23 cellular contexts compared by ENCODE assay signal in the genomic region with DNA sequence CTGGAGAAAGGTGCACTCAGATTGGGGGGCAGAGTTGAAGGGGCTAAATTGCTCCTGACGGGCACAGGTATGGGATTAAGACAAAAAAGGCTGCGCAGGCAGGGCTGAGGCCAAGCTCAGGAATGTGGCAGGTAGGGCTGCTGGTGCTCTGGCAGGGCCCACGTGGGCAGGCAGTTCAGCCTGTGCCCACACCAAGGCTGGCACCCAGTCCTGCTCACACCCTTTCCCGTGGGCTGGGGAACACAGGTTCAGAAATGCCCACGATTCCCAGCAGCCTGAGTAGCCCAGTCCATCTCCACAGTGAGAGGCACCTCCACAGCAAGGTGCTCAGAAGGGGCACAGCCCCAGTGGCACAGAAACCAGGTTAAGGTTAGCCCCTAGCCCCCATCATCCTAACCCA. TPM values are rescaled to one million over a fixed set of nuclear protein-coding genes. Genes with fewer than 3 reads are reported as not detected.
DNase-seq lines count a peak whose midpoint lies in the region; ATAC-seq, FAIRE-seq and TF ChIP-seq lines count a peak whose summit lies in the region.
"Had no signal": no experiment of that assay in that cellular context is flagged by ENCODE, and none has a peak within 500 bp of the region (broad histone marks: within the 10 kb centered on the region; RNA-seq: fewer than 3 reads in every experiment).

No MANE protein-coding gene starts in this region.

- H3K4me1 ChIP-seq in A549 (peaks cover 21% of the 10 kb centered on the region), esophagus squamous epithelium (peaks cover 19 to 84% (median 54%) of the 10 kb centered on the region in 3 donors), psoas muscle (peaks cover 68% of the 10 kb centered on the region)

- TF ChIP-seq EP300 in A549 (IDR thresholded peaks at IDR 0.05) = no peak

- no peaks in the 10 kb centered on the region for H3K36me3 Mint-ChIP-seq in mesothelial cell of epicardium
- H3K36me3 Mint-ChIP-seq in natural killer cell = no peaks in the 10 kb centered on the region

- TF ChIP-seq POLR2A in A549 (IDR thresholded peaks at IDR 0.05; ENCODE audit: low read length) = no peak
- no peak for TF ChIP-seq POLR2A in esophagus squamous epithelium (IDR thresholded peaks at IDR 0.05)
- TF ChIP-seq POLR2A in erythroblast (IDR thresholded peaks at IDR 0.05; ENCODE audit: low read length) = no peak

- H3K27ac Mint-ChIP-seq in mesothelial cell of epicardium (no peak overlapping the region), natural killer cell (no peak overlapping the region)
- H3K27ac Mint-ChIP-seq: activated CD4-positive, alpha-beta T cell treated with anti-CD3 and anti-CD28 coated beads for 36 hours; activated T-helper 2 cell treated with anti-CD3 and anti-CD28 coated beads, Interferon-gamma antibody, Interleukin-2, Interleukin-4, amounts not matched to agents 10 μg/mL and 5 μg/mL and 100 μg/mL, durations not matched to agents 14 hours and 24 hours and 36 hours had no signal

- POLR2A ChIA-PET in A549 (lab: Yijun Ruan, JAX) = no interaction called here

- no peak overlapping the region for H3K27ac ChIP-seq in A549
- peak overlapping the region; percentile 28 to 69 (median 39) for H3K27ac ChIP-seq in esophagus squamous epithelium
- peak overlapping the region; percentile 21 for H3K27ac ChIP-seq in psoas muscle
- H3K27ac ChIP-seq: foreskin keratinocyte had no signal

- no peaks in the 10 kb centered on the region for H3K9me3 Mint-ChIP-seq in mesothelial cell of epicardium
- no peaks in the 10 kb centered on the region for H3K9me3 Mint-ChIP-seq in natural killer cell
- H3K9me3 Mint-ChIP-seq: activated T-helper 2 cell treated with anti-CD3 and anti-CD28 coated beads, Interferon-gamma antibody, Interleukin-2, Interleukin-4, amounts not matched to agents 10 μg/mL and 5 μg/mL and 100 μg/mL, durations not matched to agents 14 hours and 24 hours and 36 hours; CD8-positive, alpha-beta T cell; naive thymus-derived CD8-positive, alpha-beta T cell had no signal

- CTCF ChIA-PET in A549 (lab: Yijun Ruan, JAX) = interaction anchor here (1.0 to 33.5 kb wide), 5 partner anchors 13 to 241 kb away, joined by 4 to 1202 read pairs (median 17); no protein-coding TSS in a partner anchor

- H3K27me3 Mint-ChIP-seq in mesothelial cell of epicardium (ENCODE audit: low read depth) (no peaks in the 10 kb centered on the region), natural killer cell (ENCODE audit: low read depth in 2 of 2) (no peaks in the 10 kb centered on the region)
- H3K27me3 Mint-ChIP-seq: activated CD4-positive, alpha-beta T cell treated with anti-CD3 and anti-CD28 coated beads for 36 hours; naive thymus-derived CD8-positive, alpha-beta T cell had no signal

- intact Hi-C loops in esophagus squamous epithelium (cut with DNase I) (no loop called here), psoas muscle (cut with DNase I) (loop anchor here in 1 of 2 donors (5.0 to 10.0 kb wide), 2 partner anchors 104 to 177 kb away; partner anchors contain the start of genes PPY and TMEM101), natural killer cell (cut with micrococcal nuclease) (no loop called here)

- TF ChIP-seq CTCF in A549 (IDR thresholded peaks at IDR 0.05) = no peak
- no peak for TF ChIP-seq CTCF in esophagus squamous epithelium (IDR thresholded peaks at IDR 0.05)
- no peak for TF ChIP-seq CTCF in psoas muscle (IDR thresholded peaks at IDR 0.05)
- TF ChIP-seq CTCF in mesothelial cell of epicardium (IDR thresholded peaks at IDR 0.05; ENCODE audit: unreplicated experiment) = no peak
- TF ChIP-seq CTCF in natural killer cell (IDR thresholded peaks at IDR 0.05) = no peak

- H3K9me3 ChIP-seq in A549 (no peaks in the 10 kb centered on the region), esophagus squamous epithelium (no peaks in the 10 kb centered on the region), psoas muscle (no peaks in the 10 kb centered on the region)

- ATAC-seq in A549 (no peak), psoas muscle (no peak), natural killer cell (no peak)
- ATAC-seq: activated CD4-positive, alpha-beta T cell treated with anti-CD3 and anti-CD28 coated beads for 36 hours; CD8-positive, alpha-beta T cell; foreskin keratinocyte; K562; naive thymus-derived CD8-positive, alpha-beta T cell had no signal

- FAIRE-seq in A549 (lab: Jason Lieb, UNC) (no peak), HTR-8/SVneo (lab: Jason Lieb, UNC) (peak; percentile 54)
- FAIRE-seq: bronchial epithelial cell, endothelial cell of umbilical vein, GM12891, K562 had no signal

- H3K4me2 ChIP-seq in A549 = no peak overlapping the region

- peaks cover 17% of the 10 kb centered on the region for H3K4me1 Mint-ChIP-seq in mesothelial cell of epicardium
- peaks cover 20 to 35% of the 10 kb centered on the region in 2 donors for H3K4me1 Mint-ChIP-seq in natural killer cell

- no peak for TF ChIP-seq RAD21 in A549 (conservative IDR thresholded peaks at IDR 0.05 in 1 of 2, IDR thresholded peaks at IDR 0.05 in 1 of 2)

- H3K4me3 Mint-ChIP-seq in mesothelial cell of epicardium (no peak overlapping the region), natural killer cell (no peak overlapping the region)
- H3K4me3 Mint-ChIP-seq: activated CD4-positive, alpha-beta T cell treated with anti-CD3 and anti-CD28 coated beads for 36 hours; CD8-positive, alpha-beta T cell had no signal

- H3K27me3 ChIP-seq in esophagus squamous epithelium = no peaks in the 10 kb centered on the region
- no peaks in the 10 kb centered on the region for H3K27me3 ChIP-seq in psoas muscle (ENCODE audit: insufficient read depth in 3 of 3, low read length in 2 of 3)

- no peak overlapping the region for H3K4me3 ChIP-seq in A549
- H3K4me3 ChIP-seq in esophagus squamous epithelium = no peak overlapping the region
- no peak overlapping the region for H3K4me3 ChIP-seq in psoas muscle
- H3K4me3 ChIP-seq: K562 had no signal

- WGBS in A549 (ENCODE audit: missing lambda C conversion rate) = 67% methylated on average over 5 of the region's 5 CpGs
- whole genome bisulfite sequencing in esophagus squamous epithelium, 2 donors = 15 to 37% methylated on average over 3 to 5 of the region's 5 CpGs
- WGBS in psoas muscle, 3 donors = 40 to 64% (median 49%) methylated on average over 5 of the region's 5 CpGs

- DNase-seq in A549 (ENCODE audit: low read depth in 1 of 2, low spot score in 1 of 2) = no peak
- no peak for DNase-seq in HTR-8/SVneo (ENCODE audit: insufficient read length, low spot score)
- no peak for DNase-seq in esophagus squamous epithelium (lab: John Stamatoyannopoulos, UW)
- DNase-seq in psoas muscle = no peak
- no peak for DNase-seq in erythroblast (lab: John Stamatoyannopoulos, UW)
- no peak for DNase-seq in mesothelial cell of epicardium (ENCODE audit: low spot score in 2 of 2, unreplicated experiment in 2 of 2)
- no peak for DNase-seq in natural killer cell
- no peak for DNase-seq in GDM1 (lab: John Stamatoyannopoulos, UW)
- DNase-seq: activated CD4-positive, alpha-beta T cell treated with anti-CD3 and anti-CD28 coated beads for 36 hours; CD8-positive, alpha-beta T cell; cortex of kidney; foreskin keratinocyte; kidney glomerular epithelial cell; mesenchymal stem cell; NCI-H1694 treated with DMSO at 0.1 percent for 48 hours; NCI-H774 had no signal

- H3K36me3 ChIP-seq in esophagus squamous epithelium (peaks cover 0 to 35% (median 4%) of the 10 kb centered on the region in 3 donors), psoas muscle (ENCODE audit: insufficient read depth in 1 of 2, low read depth in 1 of 2) (peaks cover 0 to 29% of the 10 kb centered on the region in 2 donors)

RNA-seq across cellular contexts. Expression of gene HDAC5, which starts 4.4 kb away (rescaled TPM):
- polyA plus RNA-seq in A549 (2011; rRNA removed) = 3.1 and 5.7 TPM in 2 replicates
- 1.9 and 3.7 TPM in 2 replicates for polyA plus RNA-seq in A549 (2012; cell fraction: cytosol; rRNA removed)
- 11.9 and 12.9 TPM in 2 replicates for polyA plus RNA-seq in A549 (2012; cell fraction: nucleus; rRNA removed)
- polyA plus RNA-seq in A549 (2017; fragmentation: RNase III; extraction: RNeasy Plus Mini Kit Qiagen cat#74134 plus additional on column Dnase treatment) = 3.2 to 7.1 TPM (median 4.5 TPM) in 3 replicates
- 8.4 and 11.0 TPM in 2 replicates for polyA minus RNA-seq in A549 (2011; rRNA and poly(A)+ RNA removed)
- total RNA-seq in esophagus squamous epithelium = 100 to 1,000 TPM in 1 of 4 donors, 10 to 100 TPM in 3; 31.1 to 135 (median 68.0) TPM
- total RNA-seq in psoas muscle = 10 to 100 TPM; 24.4 to 75.6 (median 61.2) TPM
- polyA plus RNA-seq in psoas muscle = 10 to 100 TPM in 2 of 3 donors, 1 to 10 TPM in 1; 8.8 to 35.8 (median 30.2) TPM
- 33.4 to 34.1 TPM (median 33.5 TPM) in 3 replicates for total RNA-seq in mesothelial cell of epicardium
- 100 to 1,000 TPM in 1 of 3 donors, 10 to 100 TPM in 2; 79.2 to 100 (median 91.9) TPM for total RNA-seq in natural killer cell

RNA-seq across cellular contexts. Expression of gene HROB, which starts 22.7 kb away (rescaled TPM):
- 5.4 and 5.6 TPM in 2 replicates for polyA plus RNA-seq in A549 (2011; rRNA removed)
- polyA plus RNA-seq in A549 (2012; cell fraction: cytosol; rRNA removed) = 8.2 and 11.1 TPM in 2 replicates
- polyA plus RNA-seq in A549 (2012; cell fraction: nucleus; rRNA removed) = 23.5 and 24.0 TPM in 2 replicates
- 6.0 to 7.1 TPM (median 6.8 TPM) in 3 replicates for polyA plus RNA-seq in A549 (2017; fragmentation: RNase III; extraction: RNeasy Plus Mini Kit Qiagen cat#74134 plus additional on column Dnase treatment)
- 16.0 and 16.7 TPM in 2 replicates for polyA minus RNA-seq in A549 (2011; rRNA and poly(A)+ RNA removed)
- 1 to 10 TPM; 1.9 to 4.7 (median 4.0) TPM for total RNA-seq in esophagus squamous epithelium
- total RNA-seq in psoas muscle = 1 to 10 TPM in 1 of 4 donors, under 1 TPM in 3; 0.25 to 1.1 (median 0.39) TPM
- polyA plus RNA-seq in psoas muscle = under 1 TPM; 0.53 to 0.77 (median 0.65) TPM
- total RNA-seq in mesothelial cell of epicardium = 6.0 to 6.4 TPM (median 6.2 TPM) in 3 replicates
- total RNA-seq in natural killer cell = 1 to 10 TPM; 1.9 to 4.4 (median 2.4) TPM

RNA-seq across cellular contexts. Expression of gene G6PC3, which starts 48.5 kb away (rescaled TPM):
- 104 TPM in 2 replicates for polyA plus RNA-seq in A549 (2011; rRNA removed)
- polyA plus RNA-seq in A549 (2012; cell fraction: cytosol; rRNA removed) = 216 and 285 TPM in 2 replicates
- polyA plus RNA-seq in A549 (2012; cell fraction: nucleus; rRNA removed) = 173 and 235 TPM in 2 replicates
- polyA plus RNA-seq in A549 (2017; fragmentation: RNase III; extraction: RNeasy Plus Mini Kit Qiagen cat#74134 plus additional on column Dnase treatment) = 122 to 130 TPM (median 128 TPM) in 3 replicates
- 147 and 151 TPM in 2 replicates for polyA minus RNA-seq in A549 (2011; rRNA and poly(A)+ RNA removed)
- 10 to 100 TPM; 10.3 to 23.3 (median 17.2) TPM for total RNA-seq in esophagus squamous epithelium
- 10 to 100 TPM; 27.7 to 43.3 (median 37.6) TPM for total RNA-seq in psoas muscle
- 10 to 100 TPM; 43.9 to 72.9 (median 61.0) TPM for polyA plus RNA-seq in psoas muscle
- total RNA-seq in mesothelial cell of epicardium = 58.3 to 63.2 TPM (median 61.4 TPM) in 3 replicates
- total RNA-seq in natural killer cell = 10 to 100 TPM; 18.2 to 21.7 (median 20.6) TPM

RNA-seq across cellular contexts. Expression of gene ASB16, which starts 51.4 kb away (rescaled TPM):
- polyA plus RNA-seq in A549 (2011; rRNA removed) (0.05 TPM in 1 of 2 replicates, not detected in the other), A549 (2017; fragmentation: RNase III; extraction: RNeasy Plus Mini Kit Qiagen cat#74134 plus additional on column Dnase treatment) (0.12 to 0.16 TPM (median 0.15 TPM) in 3 replicates), psoas muscle (10 to 100 TPM in 1 of 3 donors, 1 to 10 TPM in 2; 1.1 to 16.5 (median 9.9) TPM)
- polyA plus RNA-seq in A549 (2012; cell fraction: cytosol; rRNA removed) = 0.04 and 0.06 TPM in 2 replicates
- polyA plus RNA-seq in A549 (2012; cell fraction: nucleus; rRNA removed) = 0.67 and 0.69 TPM in 2 replicates
- polyA minus RNA-seq in A549 (2011; rRNA and poly(A)+ RNA removed) = not detected in 2 replicates
- total RNA-seq in esophagus squamous epithelium (under 1 TPM in 1 of 4 donors, not detected in 3; 0.11 TPM), psoas muscle (10 to 100 TPM; 17.0 to 43.4 (median 26.1) TPM), mesothelial cell of epicardium (0.14 to 0.16 TPM in 2 of 3 replicates, not detected in the other), natural killer cell (not detected)
- total RNA-seq: bronchial epithelial cell; CD8-positive, alpha-beta T cell; endothelial cell of umbilical vein; foreskin keratinocyte; H4; K562; naive thymus-derived CD8-positive, alpha-beta T cell had no signal
- polyA plus RNA-seq: endothelial cell of umbilical vein, foreskin keratinocyte had no signal

RNA-seq across cellular contexts. Expression of gene LSM12, which starts 52.6 kb away (rescaled TPM):
- 64.9 and 75.0 TPM in 2 replicates for polyA plus RNA-seq in A549 (2011; rRNA removed)
- 33.6 and 38.9 TPM in 2 replicates for polyA plus RNA-seq in A549 (2012; cell fraction: cytosol; rRNA removed)
- polyA plus RNA-seq in A549 (2012; cell fraction: nucleus; rRNA removed) = 15.7 and 19.4 TPM in 2 replicates
- 42.4 to 43.9 TPM (median 43.1 TPM) in 3 replicates for polyA plus RNA-seq in A549 (2017; fragmentation: RNase III; extraction: RNeasy Plus Mini Kit Qiagen cat#74134 plus additional on column Dnase treatment)
- 72.8 and 73.5 TPM in 2 replicates for polyA minus RNA-seq in A549 (2011; rRNA and poly(A)+ RNA removed)
- total RNA-seq in esophagus squamous epithelium = 10 to 100 TPM; 27.3 to 44.3 (median 36.9) TPM
- total RNA-seq in psoas muscle = 10 to 100 TPM; 39.6 to 65.9 (median 52.9) TPM
- 10 to 100 TPM; 42.7 to 52.9 (median 47.9) TPM for polyA plus RNA-seq in psoas muscle
- 51.4 to 60.8 TPM (median 58.0 TPM) in 3 replicates for total RNA-seq in mesothelial cell of epicardium
- 10 to 100 TPM; 46.9 to 54.0 (median 51.8) TPM for total RNA-seq in natural killer cell

Comparison
In these comparisons a context has a peak if more than half of its experiments do, and no peak if none do; other contexts are left out.
1. H3K27ac ChIP-seq: peak in esophagus squamous epithelium (4 of 4) and psoas muscle (single experiment); none in A549 (0 of 2).